Comparison of ENCODE assay signal across 24 cellular contexts in the genomic region with DNA sequence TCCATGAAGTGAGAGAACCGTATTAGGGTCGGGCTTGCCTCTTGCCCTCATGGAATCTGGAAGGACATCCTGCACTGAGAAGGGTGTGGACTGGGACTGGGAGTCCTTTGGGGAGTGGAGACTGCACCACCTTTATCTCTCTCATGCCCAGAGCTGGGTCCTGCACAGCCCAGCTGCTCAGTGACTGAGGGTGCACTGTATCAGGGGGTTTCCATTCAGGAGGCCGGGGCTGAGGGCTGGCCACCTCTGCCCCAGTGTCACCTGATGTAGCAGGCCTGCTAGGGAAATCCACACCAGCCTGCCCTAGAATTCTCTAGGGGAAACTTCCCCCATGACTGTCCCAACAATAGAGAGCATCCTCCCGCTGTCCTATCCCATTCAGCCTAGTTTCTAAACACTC.
DNase-seq lines count a peak whose midpoint lies in the region; ATAC-seq, FAIRE-seq and TF ChIP-seq lines count a peak whose summit lies in the region.
"Had no signal": no experiment of that assay in that cellular context is flagged by ENCODE, and none has a peak within 500 bp of the region (broad histone marks: within the 10 kb centered on the region; RNA-seq: fewer than 3 reads in every experiment).

No MANE protein-coding gene starts in this region.

- no peak overlapping the region for H2AFZ ChIP-seq in HepG2 (ENCODE audit: low read length)
- H2AFZ ChIP-seq in neural progenitor cell (replicated peaks) = no peak overlapping the region
- no peak overlapping the region for H2AFZ ChIP-seq in OCI-LY7 (ENCODE audit: low read length)
- H2AFZ ChIP-seq: GM23338, PC-9 had no signal

- H3K36me3 Mint-ChIP-seq in neural progenitor cell = no peaks in the 10 kb centered on the region
- H3K36me3 Mint-ChIP-seq: CD4-positive, alpha-beta memory T cell had no signal

- peaks cover 9% of the 10 kb centered on the region for H3K4me1 Mint-ChIP-seq in neural progenitor cell
- H3K4me1 Mint-ChIP-seq: CD4-positive, alpha-beta memory T cell; GM23338; H9; IgD-negative memory B cell had no signal

- intact Hi-C loops in right lobe of liver (cut with DNase I) = no loop called here
- intact Hi-C loops in HepG2 (cut with micrococcal nuclease; ENCODE audit: unreplicated experiment) = no loop called here
- intact Hi-C loops in OCI-LY7 (cut with micrococcal nuclease; ENCODE audit: unreplicated experiment) = no loop called here

- CTCF ChIA-PET in HepG2 (lab: Yijun Ruan, JAX; ENCODE audit: low intra/inter-chr PET ratio, low total read pairs) (no interaction called here), OCI-LY7 (lab: Charles Lee; ENCODE audit: unreplicated experiment) (no interaction called here)

- H3K27me3 Mint-ChIP-seq in neural progenitor cell (ENCODE audit: insufficient read depth, low read depth) = peaks cover 2% of the 10 kb centered on the region
- H3K27me3 Mint-ChIP-seq: CD4-positive, alpha-beta memory T cell; IgD-negative memory B cell had no signal

- H3K27ac Mint-ChIP-seq in neural progenitor cell = peak overlapping the region; percentile 1
- H3K27ac Mint-ChIP-seq: GM23338, H9, IgD-negative memory B cell had no signal

- H3K4me3 ChIP-seq in right lobe of liver = no peak overlapping the region
- no peak overlapping the region for H3K4me3 ChIP-seq in HepG2 (replicated peaks in 1 of 3; ENCODE audit: insufficient read depth in 1 of 3, low read depth in 2 of 3, low read length in 3 of 3)
- no peak overlapping the region for H3K4me3 ChIP-seq in neural progenitor cell
- H3K4me3 ChIP-seq in OCI-LY7 (ENCODE audit: low read depth, low read length, poor library complexity, severe bottlenecking) = no peak overlapping the region
- H3K4me3 ChIP-seq: GM23338, PC-9 had no signal

- 83% methylated on average over 3 of the region's 4 CpGs for WGBS in right lobe of liver (ENCODE audit: insufficient coverage, low coverage, low lambda C conversion rate, missing lambda C conversion rate)
- WGBS in HepG2 (ENCODE audit: low lambda C conversion rate) = 100% methylated on average over 2 of the region's 4 CpGs

- H3K9me2 ChIP-seq in OCI-LY7 (ENCODE audit: insufficient read depth, low read length) = no peaks in the 10 kb centered on the region

- H3K27me3 ChIP-seq in right lobe of liver (no peaks in the 10 kb centered on the region), HepG2 (ENCODE audit: control insufficient read depth in 1 of 2, insufficient read depth in 2 of 2, low read length in 2 of 2) (no peaks in the 10 kb centered on the region), neural progenitor cell (no peaks in the 10 kb centered on the region)

- H3K4me1 ChIP-seq in right lobe of liver (no peaks in the 10 kb centered on the region), HepG2 (ENCODE audit: insufficient read depth, low read length) (no peaks in the 10 kb centered on the region), neural progenitor cell (peaks cover 19% of the 10 kb centered on the region), OCI-LY7 (ENCODE audit: insufficient read depth, low read length, poor library complexity, severe bottlenecking) (no peaks in the 10 kb centered on the region)

- H3K9me3 ChIP-seq in right lobe of liver (no peaks in the 10 kb centered on the region), HepG2 (ENCODE audit: low read length) (no peaks in the 10 kb centered on the region), neural progenitor cell (ENCODE audit: low read depth) (no peaks in the 10 kb centered on the region), OCI-LY7 (ENCODE audit: low read length) (no peaks in the 10 kb centered on the region)

- BruUV-seq in HepG2 (replicated peaks; lab: Mats Ljungman, UMichigan) (no TSS peak), OCI-LY7 (replicated peaks; lab: Mats Ljungman, UMichigan) (no TSS peak)

- POLR2A ChIA-PET in HepG2 (lab: Yijun Ruan, JAX) (no interaction called here), OCI-LY7 (lab: Charles Lee) (no interaction called here)

- peaks cover 19% of the 10 kb centered on the region for H3F3A ChIP-seq in neural progenitor cell (ENCODE audit: low read depth)

- FAIRE-seq in HepG2 (lab: Jason Lieb, UNC) = no peak
- FAIRE-seq: GM12891 had no signal

- no peak for TF ChIP-seq POLR2A in right lobe of liver (IDR thresholded peaks at IDR 0.05)
- TF ChIP-seq POLR2A in HepG2 (IDR thresholded peaks at IDR 0.05; ENCODE audit: insufficient read depth in 1 of 2, low read depth in 2 of 2, low read length in 2 of 2) = no peak

- no peaks in the 10 kb centered on the region for H3K79me2 ChIP-seq in HepG2 (ENCODE audit: insufficient read depth, low read length)
- no peaks in the 10 kb centered on the region for H3K79me2 ChIP-seq in neural progenitor cell (ENCODE audit: low read depth)
- no peaks in the 10 kb centered on the region for H3K79me2 ChIP-seq in OCI-LY7 (ENCODE audit: insufficient read depth, low read depth, low read length)

- H3K27ac ChIP-seq in right lobe of liver = no peak overlapping the region
- H3K27ac ChIP-seq in HepG2 (ENCODE audit: extremely low read length, insufficient read depth, low read length) = no peak overlapping the region
- H3K27ac ChIP-seq in cingulate gyrus (ENCODE audit: low read depth, low read length) = peak overlapping the region; percentile 20
- H3K27ac ChIP-seq in neural progenitor cell = no peak overlapping the region
- H3K27ac ChIP-seq in OCI-LY7 (ENCODE audit: low read depth, low read length, poor library complexity, severe bottlenecking) = no peak overlapping the region
- H3K27ac ChIP-seq: KMS-11, PC-9 had no signal

- H3K4me3 Mint-ChIP-seq in neural progenitor cell = no peak overlapping the region
- H3K4me3 Mint-ChIP-seq: CD4-positive, alpha-beta memory T cell; GM23338; H9; IgD-negative memory B cell had no signal

- H3K4me2 ChIP-seq in HepG2 (ENCODE audit: low read depth, low read length) (no peak overlapping the region), neural progenitor cell (no peak overlapping the region), OCI-LY7 (ENCODE audit: low read length) (no peak overlapping the region)
- H3K4me2 ChIP-seq: GM23338, KMS-11, PC-9 had no signal

- H3K9me3 Mint-ChIP-seq in neural progenitor cell = peaks cover 10% of the 10 kb centered on the region
- H3K9me3 Mint-ChIP-seq: CD4-positive, alpha-beta memory T cell had no signal

- DNase-seq in right lobe of liver (peak in 1 of 3 donors; percentile 31), HepG2 (ENCODE audit: low spot score) (no peak), neural progenitor cell (ENCODE audit: low spot score) (no peak), OCI-LY7 (ENCODE audit: low spot score) (no peak), G401 (ENCODE audit: low spot score) (no peak)
- no peak for DNase-seq in activated CD4-positive, alpha-beta T cell treated with anti-CD3 and anti-CD28 coated beads, Interleukin-2, amount 50 U/mL, for 48 hours
- DNase-seq: C1 segment of cervical spinal cord; CD4-positive, alpha-beta memory T cell; COR-L47; GDM1; H9; MM.1S; NCI-H2029; NCI-H446 treated with DMSO at 0.1 percent for 48 hours; NCI-H526; NCI-H82; NK-92 treated with Interleukin-12 subunit alpha and Interleukin-12 subunit beta, amount 100 ng/mL, for 24 hours; PC-9; SHP77 treated with DMSO at 0.1 percent for 48 hours had no signal

- TF ChIP-seq RAD21 in HepG2 (CRISPR knock-in tag; IDR thresholded peaks at IDR 0.05) = no peak

- in situ Hi-C loops in HepG2 (cut with HindIII; ENCODE audit: extremely low pct_ligation_motif_present, low pct_unique_long_range_greater_than_20kb) (no loop called here), G401 (cut with HindIII; ENCODE audit: low sequenced_read_pairs) (no loop called here)

- H4K20me1 ChIP-seq in HepG2 (ENCODE audit: insufficient read depth, low read length) (0 out of 2 replicates have a peak, but pooled peaks cover 2% of the 10 kb centered on the region), neural progenitor cell (ENCODE audit: low read depth) (peaks cover 10% of the 10 kb centered on the region), OCI-LY7 (ENCODE audit: insufficient read depth, low read length) (no peaks in the 10 kb centered on the region)

- H3K9ac ChIP-seq in HepG2 (ENCODE audit: insufficient read depth, low read depth, low read length) (no peak overlapping the region), neural progenitor cell (no peak overlapping the region)
- H3K9ac ChIP-seq: KMS-11 had no signal

- H3K36me3 ChIP-seq in right lobe of liver = no peaks in the 10 kb centered on the region
- 0 out of 5 replicates have a peak, but pooled peaks cover 2 to 3% of the 10 kb centered on the region in 2 experiments for H3K36me3 ChIP-seq in HepG2 (replicated peaks in 1 of 2; ENCODE audit: control insufficient read depth in 1 of 2, insufficient read depth in 2 of 2, low read length in 2 of 2)
- no peaks in the 10 kb centered on the region for H3K36me3 ChIP-seq in neural progenitor cell
- no peaks in the 10 kb centered on the region for H3K36me3 ChIP-seq in OCI-LY7 (ENCODE audit: insufficient read depth, low read length)

- TF ChIP-seq EP300 in HepG2 (IDR thresholded peaks at IDR 0.05; ENCODE audit: low read depth in 2 of 2, low read length in 2 of 2) (no peak), HepG2 (CRISPR knock-in tag; IDR thresholded peaks at IDR 0.05; ENCODE audit: borderline replicate concordance) (no peak)

- ATAC-seq in right lobe of liver (peak; percentile 14 to 53 (median 22)), HepG2 (no peak)
- ATAC-seq: GM23338 had no signal

- TF ChIP-seq CTCF in right lobe of liver (IDR thresholded peaks at IDR 0.05) = no peak
- no peak for TF ChIP-seq CTCF in HepG2 (CRISPR knock-in tag; IDR thresholded peaks at IDR 0.05)
- TF ChIP-seq CTCF in neural progenitor cell (IDR thresholded peaks at IDR 0.05) = no peak
- TF ChIP-seq CTCF in OCI-LY7 (conservative IDR thresholded peaks at IDR 0.05; ENCODE audit: low read length) = no peak

TF ChIP-seq in HepG2, 621 proteins besides CTCF, POLR2A, EP300 and RAD21 (continues in another document):
- TF ChIP-seq, protein P1, sequence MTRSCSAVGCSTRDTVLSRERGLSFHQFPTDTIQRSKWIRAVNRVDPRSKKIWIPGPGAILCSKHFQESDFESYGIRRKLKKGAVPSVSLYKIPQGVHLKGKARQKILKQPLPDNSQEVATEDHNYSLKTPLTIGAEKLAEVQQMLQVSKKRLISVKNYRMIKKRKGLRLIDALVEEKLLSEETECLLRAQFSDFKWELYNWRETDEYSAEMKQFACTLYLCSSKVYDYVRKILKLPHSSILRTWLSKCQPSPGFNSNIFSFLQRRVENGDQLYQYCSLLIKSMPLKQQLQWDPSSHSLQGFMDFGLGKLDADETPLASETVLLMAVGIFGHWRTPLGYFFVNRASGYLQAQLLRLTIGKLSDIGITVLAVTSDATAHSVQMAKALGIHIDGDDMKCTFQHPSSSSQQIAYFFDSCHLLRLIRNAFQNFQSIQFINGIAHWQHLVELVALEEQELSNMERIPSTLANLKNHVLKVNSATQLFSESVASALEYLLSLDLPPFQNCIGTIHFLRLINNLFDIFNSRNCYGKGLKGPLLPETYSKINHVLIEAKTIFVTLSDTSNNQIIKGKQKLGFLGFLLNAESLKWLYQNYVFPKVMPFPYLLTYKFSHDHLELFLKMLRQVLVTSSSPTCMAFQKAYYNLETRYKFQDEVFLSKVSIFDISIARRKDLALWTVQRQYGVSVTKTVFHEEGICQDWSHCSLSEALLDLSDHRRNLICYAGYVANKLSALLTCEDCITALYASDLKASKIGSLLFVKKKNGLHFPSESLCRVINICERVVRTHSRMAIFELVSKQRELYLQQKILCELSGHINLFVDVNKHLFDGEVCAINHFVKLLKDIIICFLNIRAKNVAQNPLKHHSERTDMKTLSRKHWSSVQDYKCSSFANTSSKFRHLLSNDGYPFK (CRISPR knock-in tag; IDR thresholded peaks at IDR 0.05; ENCODE audit: borderline replicate concordance) = no peak
- TF ChIP-seq MLLT10 (CRISPR knock-in tag; IDR thresholded peaks at IDR 0.05) = no peak
